Comparison of ENCODE assay signal across 24 cellular contexts in the genomic region with DNA sequence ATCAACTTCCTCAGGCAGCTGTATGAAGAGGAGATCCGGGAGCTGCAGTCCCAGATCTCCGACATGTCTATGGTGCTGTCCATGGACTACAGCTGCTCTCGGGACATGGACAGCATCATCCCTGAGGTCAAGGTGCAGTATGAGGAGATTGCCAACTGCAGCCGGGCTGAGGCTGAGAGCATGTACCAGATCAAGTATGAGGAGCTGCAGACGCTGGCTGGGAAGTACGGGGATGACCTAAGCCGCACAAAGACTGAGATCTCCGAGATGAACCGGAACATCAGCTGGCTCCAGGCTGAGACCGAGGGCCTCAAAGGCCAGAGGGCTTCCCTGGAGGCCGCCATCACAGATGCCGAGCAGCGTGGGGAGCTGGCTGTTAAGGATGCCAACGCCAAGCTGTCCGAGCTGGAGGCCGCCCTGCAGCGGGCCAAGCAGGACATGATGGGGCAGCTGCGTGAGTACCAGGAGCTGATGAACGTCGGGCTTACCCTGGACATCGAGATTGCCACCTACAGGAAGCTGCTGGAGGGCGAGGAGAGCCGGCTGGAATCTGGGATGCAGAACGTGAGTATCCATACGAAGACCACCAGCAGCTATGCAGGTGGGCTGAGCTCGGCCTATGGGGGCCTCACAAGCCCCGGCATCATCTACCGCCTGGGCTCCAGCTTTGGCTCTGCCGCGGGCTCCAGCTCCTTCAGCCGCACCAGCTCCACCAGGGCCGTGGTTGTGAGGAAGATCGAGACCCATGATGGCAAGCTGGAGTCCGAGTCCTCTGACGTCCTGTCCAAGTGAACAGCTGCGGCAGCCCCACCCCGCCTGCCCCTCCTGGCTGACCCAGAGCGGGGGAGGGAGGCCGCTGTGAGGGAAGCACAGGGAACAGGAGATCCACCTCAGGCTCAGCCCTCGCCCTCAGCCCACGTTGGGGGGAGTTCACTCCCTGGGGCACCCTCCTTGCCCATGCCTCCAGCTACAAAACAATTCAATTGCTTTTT.
DNase-seq lines count a peak whose midpoint lies in the region; ATAC-seq, FAIRE-seq and TF ChIP-seq lines count a peak whose summit lies in the region.
"Had no signal": no experiment of that assay in that cellular context is flagged by ENCODE, and none has a peak within 500 bp of the region (broad histone marks: within the 10 kb centered on the region; RNA-seq: fewer than 3 reads in every experiment).

No MANE protein-coding gene starts in this region.

- H4K20me1 ChIP-seq in astrocyte (ENCODE audit: insufficient read depth, low read length), result no peaks in the 10 kb centered on the region
- H4K20me1 ChIP-seq: BLaER1 treated with 17β-estradiol and CSF1 and Interleukin-3, amounts not matched to agents 10 nM and 100 nM had no signal

- H3K4me3 ChIP-seq in astrocyte (ENCODE audit: insufficient read depth, low read depth, low read length) (no peak overlapping the region), skeletal muscle satellite cell (ENCODE audit: low read length) (no peak overlapping the region)
- H3K4me3 ChIP-seq: A549; BLaER1 treated with 17β-estradiol and CSF1 and Interleukin-3, amounts not matched to agents 10 nM and 100 nM; GM23338; Peyer's patch; SK-N-MC had no signal

- no peaks in the 10 kb centered on the region for H3K4me1 ChIP-seq in astrocyte (ENCODE audit: insufficient read depth, low read length)
- H3K4me1 ChIP-seq in skeletal muscle satellite cell (ENCODE audit: control insufficient read depth, insufficient read depth, low read length), result no peaks in the 10 kb centered on the region
- H3K4me1 ChIP-seq: A549, Peyer's patch had no signal

- TF ChIP-seq CTCF in astrocyte (IDR thresholded peaks at IDR 0.05; ENCODE audit: insufficient read depth, low read depth, low read length) (no peak), glutamatergic neuron (IDR thresholded peaks at IDR 0.05; ENCODE audit: partially characterized antibody, unreplicated experiment) (no peak), nephron progenitor cell (IDR thresholded peaks at IDR 0.05) (no peak)

- H3K4me3 Mint-ChIP-seq in astrocyte (ENCODE audit: unreplicated experiment) (no peak overlapping the region), glutamatergic neuron (ENCODE audit: unreplicated experiment) (no peak overlapping the region), nephron progenitor cell (no peak overlapping the region)
- H3K4me3 Mint-ChIP-seq: CD4-positive, alpha-beta T cell; GM23338; H9 had no signal

- DNase-seq in astrocyte (ENCODE audit: low read depth) (no peak), glutamatergic neuron (peak; percentile 26), nephron progenitor cell (peak; percentile 7), activated gamma-delta T cell (lab: John Stamatoyannopoulos, UW) (no peak), mucosa of gallbladder (ENCODE audit: low spot score) (no peak)
- DNase-seq: AML-193; CD4-positive, alpha-beta T cell; H9; MM.1S; NCI-H2029; NCI-H446 treated with DMSO at 0.1 percent for 48 hours; NCI-H526 treated with DMSO at 0.1 percent for 48 hours; Peyer's patch; SHP77 treated with DMSO at 0.1 percent for 48 hours had no signal

- H3K27me3 ChIP-seq in astrocyte (ENCODE audit: insufficient read depth, low read length) (no peaks in the 10 kb centered on the region), skeletal muscle satellite cell (ENCODE audit: control insufficient read depth, insufficient read depth, low read length) (peaks cover 10% of the 10 kb centered on the region)
- H3K27me3 ChIP-seq: BLaER1 treated with 17β-estradiol and CSF1 and Interleukin-3, amounts not matched to agents 10 nM and 100 nM; Peyer's patch had no signal

- peaks cover 2% of the 10 kb centered on the region for H3K4me1 Mint-ChIP-seq in astrocyte (ENCODE audit: low read depth, unreplicated experiment)
- peaks cover 16% of the 10 kb centered on the region for H3K4me1 Mint-ChIP-seq in glutamatergic neuron (ENCODE audit: low read depth, unreplicated experiment)
- H3K4me1 Mint-ChIP-seq in nephron progenitor cell, result no peaks in the 10 kb centered on the region

- ATAC-seq in GM21360 (IDR thresholded peaks at IDR 0.05; ENCODE audit: unreplicated experiment), result no peak
- ATAC-seq: A549, GM23338 had no signal

- no peak for FAIRE-seq in astrocyte (lab: Jason Lieb, UNC)
- FAIRE-seq: A549, D721Med, GM18507, HTR-8/SVneo had no signal

- no peaks in the 10 kb centered on the region for H3K79me2 ChIP-seq in astrocyte (ENCODE audit: insufficient read depth, low read length)

- H3K27ac Mint-ChIP-seq in astrocyte (ENCODE audit: unreplicated experiment) (peak overlapping the region; percentile 4), glutamatergic neuron (ENCODE audit: unreplicated experiment) (no peak overlapping the region), nephron progenitor cell (no peak overlapping the region)
- H3K27ac Mint-ChIP-seq: CD4-positive, alpha-beta T cell; GM23338; H9 had no signal

- peaks cover 4% of the 10 kb centered on the region for H3K27me3 Mint-ChIP-seq in astrocyte (ENCODE audit: low read depth, unreplicated experiment)
- peaks cover 4% of the 10 kb centered on the region for H3K27me3 Mint-ChIP-seq in glutamatergic neuron (ENCODE audit: unreplicated experiment)
- H3K27me3 Mint-ChIP-seq in nephron progenitor cell (ENCODE audit: low read depth, poor library complexity), result peaks cover 8% of the 10 kb centered on the region

- no peak overlapping the region for H3K4me2 ChIP-seq in astrocyte (ENCODE audit: low read length)
- peak overlapping the region; percentile 14 for H3K4me2 ChIP-seq in skeletal muscle satellite cell (ENCODE audit: low read length)
- H3K4me2 ChIP-seq: A549; BLaER1 treated with 17β-estradiol and CSF1 and Interleukin-3, amounts not matched to agents 10 nM and 100 nM; GM23338; KMS-11 had no signal

- H3K9me3 Mint-ChIP-seq in astrocyte (ENCODE audit: unreplicated experiment) (no peaks in the 10 kb centered on the region), glutamatergic neuron (ENCODE audit: unreplicated experiment) (no peaks in the 10 kb centered on the region), nephron progenitor cell (no peaks in the 10 kb centered on the region)
- H3K9me3 Mint-ChIP-seq: CD4-positive, alpha-beta T cell; GM23338; H9 had no signal

- H3K9me3 ChIP-seq in astrocyte (ENCODE audit: insufficient read depth, low read depth, low read length) (no peaks in the 10 kb centered on the region), skeletal muscle satellite cell (replicated peaks; ENCODE audit: low read length) (no peaks in the 10 kb centered on the region)
- H3K9me3 ChIP-seq: A549; BLaER1 treated with 17β-estradiol and CSF1 and Interleukin-3, amounts not matched to agents 10 nM and 100 nM; Peyer's patch had no signal

- H3K36me3 ChIP-seq in astrocyte (ENCODE audit: insufficient read depth, low read length), result no peaks in the 10 kb centered on the region
- no peaks in the 10 kb centered on the region for H3K36me3 ChIP-seq in skeletal muscle satellite cell (ENCODE audit: insufficient read depth, low read length)
- H3K36me3 ChIP-seq: BLaER1 treated with 17β-estradiol and CSF1 and Interleukin-3, amounts not matched to agents 10 nM and 100 nM; Peyer's patch had no signal

- no peak overlapping the region for H3K27ac ChIP-seq in astrocyte (ENCODE audit: low read depth, low read length)
- H3K27ac ChIP-seq: A549; BLaER1 treated with 17β-estradiol and CSF1 and Interleukin-3, amounts not matched to agents 10 nM and 100 nM; KMS-11; Peyer's patch; SK-N-MC had no signal

- H3K9ac ChIP-seq in astrocyte (ENCODE audit: low read length), result no peak overlapping the region
- H3K9ac ChIP-seq in skeletal muscle satellite cell (ENCODE audit: low read depth, low read length), result no peak overlapping the region
- H3K9ac ChIP-seq: BLaER1 treated with 17β-estradiol and CSF1 and Interleukin-3, amounts not matched to agents 10 nM and 100 nM; KMS-11 had no signal

- no peak overlapping the region for H2AFZ ChIP-seq in astrocyte (ENCODE audit: low read depth, low read length)
- H2AFZ ChIP-seq: GM23338 had no signal

- H3K36me3 Mint-ChIP-seq in astrocyte (ENCODE audit: low read depth, unreplicated experiment), result peaks cover 2% of the 10 kb centered on the region
- H3K36me3 Mint-ChIP-seq in glutamatergic neuron (ENCODE audit: unreplicated experiment), result peaks cover 5% of the 10 kb centered on the region
- H3K36me3 Mint-ChIP-seq in nephron progenitor cell (ENCODE audit: low read depth), result no peaks in the 10 kb centered on the region

Comparison
In these comparisons a context has a peak if more than half of its experiments do, and no peak if none do; other contexts are left out.
1. DNase-seq: peak in glutamatergic neuron (single experiment) and nephron progenitor cell (single experiment); none in astrocyte (single experiment), activated gamma-delta T cell (single experiment) and mucosa of gallbladder (single experiment).